1 cellular context compared by ENCODE assay signal in genomic region chr1:41640756-41641482, GRCh38.
TF ChIP-seq lines count a peak whose summit lies in the region.

No MANE protein-coding gene starts in this region.

TF ChIP-seq in H1, 55 proteins besides CTCF, POLR2A, EP300 and RAD21:
- TF ChIP-seq YY1 (IDR thresholded peaks at IDR 0.05; ENCODE audit: low read depth, low read length): no peak
- TF ChIP-seq EGR1 (IDR thresholded peaks at IDR 0.05; ENCODE audit: borderline replicate concordance, low read depth, low read length): no peak
- no peak for TF ChIP-seq RFX5 (IDR thresholded peaks at IDR 0.05; ENCODE audit: borderline replicate concordance, low read depth, low read length)
- no peak for TF ChIP-seq TAF1 (IDR thresholded peaks at IDR 0.05; ENCODE audit: low read depth, low read length)
- no peak for TF ChIP-seq JUND (IDR thresholded peaks at IDR 0.05; ENCODE audit: low read length)
- no peak for TF ChIP-seq CBX8 (IDR thresholded peaks at IDR 0.05; ENCODE audit: borderline replicate concordance, low read depth, low read length)
- TF ChIP-seq RBBP5 (IDR thresholded peaks at IDR 0.05; ENCODE audit: borderline replicate concordance, low read depth, low read length): no peak
- no peak for TF ChIP-seq CHD7 (IDR thresholded peaks at IDR 0.05; ENCODE audit: insufficient replicate concordance, low read length)
- TF ChIP-seq CREB1 (IDR thresholded peaks at IDR 0.05): no peak
- no peak for TF ChIP-seq NRF1 (IDR thresholded peaks at IDR 0.05; ENCODE audit: low read depth, low read length)
- TF ChIP-seq RNF2 (IDR thresholded peaks at IDR 0.05; ENCODE audit: borderline replicate concordance, low read depth, low read length, missing control alignments, poor library complexity, severe bottlenecking): no peak
- TF ChIP-seq RXRA (IDR thresholded peaks at IDR 0.05; ENCODE audit: insufficient read depth, low read depth, low read length): no peak
- no peak for TF ChIP-seq POU5F1 (IDR thresholded peaks at IDR 0.05; ENCODE audit: low read depth, low read length)
- no peak for TF ChIP-seq KDM1A (IDR thresholded peaks at IDR 0.05; ENCODE audit: borderline replicate concordance, low read length)
- no peak for TF ChIP-seq CHD2 (IDR thresholded peaks at IDR 0.05; ENCODE audit: low read length)
TF ChIP-seq in H1: peak in this region for 0.
